1 cellular context compared by ENCODE assay signal in the genomic region with DNA sequence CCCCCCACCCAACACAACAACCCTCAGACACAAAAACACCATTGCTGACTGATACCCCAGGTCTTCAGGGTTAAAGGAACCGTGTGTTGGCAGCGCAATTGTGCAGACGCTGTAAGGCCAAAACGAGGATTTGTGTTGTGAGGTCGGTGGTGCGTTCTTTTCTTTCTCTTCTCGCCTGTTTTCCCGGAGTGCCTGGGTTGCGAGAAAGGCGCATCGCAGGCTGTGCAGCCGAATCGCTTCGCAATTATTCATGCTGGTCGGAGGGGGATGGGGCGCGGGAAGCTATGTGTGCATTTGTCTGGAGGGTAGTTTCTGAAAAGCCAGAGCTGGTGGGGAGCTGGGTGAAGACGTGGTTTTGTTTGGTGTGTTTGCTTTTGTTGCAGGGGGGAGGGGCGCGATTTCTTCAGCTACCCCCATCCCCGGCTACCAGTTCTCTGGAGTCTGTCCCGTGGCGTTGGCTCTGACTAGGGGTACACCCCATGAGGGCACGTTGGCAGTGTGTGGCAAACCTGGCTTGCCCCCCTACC.
A peak's percentile ranks its signal among the peaks of the same experiment; 100 is the strongest.
TF ChIP-seq lines count a peak whose summit lies in the region.

No MANE protein-coding gene starts in this region.

TF ChIP-seq in HEK293, 187 proteins besides CTCF, POLR2A, EP300 and RAD21 (continued from another document):
- TF ChIP-seq, protein P1, sequence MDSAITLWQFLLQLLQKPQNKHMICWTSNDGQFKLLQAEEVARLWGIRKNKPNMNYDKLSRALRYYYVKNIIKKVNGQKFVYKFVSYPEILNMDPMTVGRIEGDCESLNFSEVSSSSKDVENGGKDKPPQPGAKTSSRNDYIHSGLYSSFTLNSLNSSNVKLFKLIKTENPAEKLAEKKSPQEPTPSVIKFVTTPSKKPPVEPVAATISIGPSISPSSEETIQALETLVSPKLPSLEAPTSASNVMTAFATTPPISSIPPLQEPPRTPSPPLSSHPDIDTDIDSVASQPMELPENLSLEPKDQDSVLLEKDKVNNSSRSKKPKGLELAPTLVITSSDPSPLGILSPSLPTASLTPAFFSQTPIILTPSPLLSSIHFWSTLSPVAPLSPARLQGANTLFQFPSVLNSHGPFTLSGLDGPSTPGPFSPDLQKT (IDR thresholded peaks at IDR 0.05; ENCODE audit: borderline replicate concordance, low read depth, low read length), result no peak
- peak; percentile 51; the same call in 1 of the 2 replicates for TF ChIP-seq ZNF394 (tag by site-specific recombination; IDR thresholded peaks at IDR 0.05; ENCODE audit: borderline replicate concordance)
- TF ChIP-seq ZNF837 (tag by site-specific recombination; IDR thresholded peaks at IDR 0.05), result no peak
- TF ChIP-seq, protein P2, sequence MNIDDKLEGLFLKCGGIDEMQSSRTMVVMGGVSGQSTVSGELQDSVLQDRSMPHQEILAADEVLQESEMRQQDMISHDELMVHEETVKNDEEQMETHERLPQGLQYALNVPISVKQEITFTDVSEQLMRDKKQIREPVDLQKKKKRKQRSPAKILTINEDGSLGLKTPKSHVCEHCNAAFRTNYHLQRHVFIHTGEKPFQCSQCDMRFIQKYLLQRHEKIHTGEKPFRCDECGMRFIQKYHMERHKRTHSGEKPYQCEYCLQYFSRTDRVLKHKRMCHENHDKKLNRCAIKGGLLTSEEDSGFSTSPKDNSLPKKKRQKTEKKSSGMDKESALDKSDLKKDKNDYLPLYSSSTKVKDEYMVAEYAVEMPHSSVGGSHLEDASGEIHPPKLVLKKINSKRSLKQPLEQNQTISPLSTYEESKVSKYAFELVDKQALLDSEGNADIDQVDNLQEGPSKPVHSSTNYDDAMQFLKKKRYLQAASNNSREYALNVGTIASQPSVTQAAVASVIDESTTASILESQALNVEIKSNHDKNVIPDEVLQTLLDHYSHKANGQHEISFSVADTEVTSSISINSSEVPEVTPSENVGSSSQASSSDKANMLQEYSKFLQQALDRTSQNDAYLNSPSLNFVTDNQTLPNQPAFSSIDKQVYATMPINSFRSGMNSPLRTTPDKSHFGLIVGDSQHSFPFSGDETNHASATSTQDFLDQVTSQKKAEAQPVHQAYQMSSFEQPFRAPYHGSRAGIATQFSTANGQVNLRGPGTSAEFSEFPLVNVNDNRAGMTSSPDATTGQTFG (tag by site-specific recombination; IDR thresholded peaks at IDR 0.05; ENCODE audit: borderline replicate concordance), result no peak
- TF ChIP-seq, protein P3, sequence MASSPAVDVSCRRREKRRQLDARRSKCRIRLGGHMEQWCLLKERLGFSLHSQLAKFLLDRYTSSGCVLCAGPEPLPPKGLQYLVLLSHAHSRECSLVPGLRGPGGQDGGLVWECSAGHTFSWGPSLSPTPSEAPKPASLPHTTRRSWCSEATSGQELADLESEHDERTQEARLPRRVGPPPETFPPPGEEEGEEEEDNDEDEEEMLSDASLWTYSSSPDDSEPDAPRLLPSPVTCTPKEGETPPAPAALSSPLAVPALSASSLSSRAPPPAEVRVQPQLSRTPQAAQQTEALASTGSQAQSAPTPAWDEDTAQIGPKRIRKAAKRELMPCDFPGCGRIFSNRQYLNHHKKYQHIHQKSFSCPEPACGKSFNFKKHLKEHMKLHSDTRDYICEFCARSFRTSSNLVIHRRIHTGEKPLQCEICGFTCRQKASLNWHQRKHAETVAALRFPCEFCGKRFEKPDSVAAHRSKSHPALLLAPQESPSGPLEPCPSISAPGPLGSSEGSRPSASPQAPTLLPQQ (tag by site-specific recombination; IDR thresholded peaks at IDR 0.05), result peak; percentile 36; the same call in 1 of the 2 replicates
- TF ChIP-seq ZNF274 (IDR thresholded peaks at IDR 0.05; ENCODE audit: low read length), result no peak
- no peak for TF ChIP-seq ZNF274 (tag by site-specific recombination; IDR thresholded peaks at IDR 0.05; ENCODE audit: borderline replicate concordance)
